ENCODE assay signal across 27 cellular contexts in the genomic region with DNA sequence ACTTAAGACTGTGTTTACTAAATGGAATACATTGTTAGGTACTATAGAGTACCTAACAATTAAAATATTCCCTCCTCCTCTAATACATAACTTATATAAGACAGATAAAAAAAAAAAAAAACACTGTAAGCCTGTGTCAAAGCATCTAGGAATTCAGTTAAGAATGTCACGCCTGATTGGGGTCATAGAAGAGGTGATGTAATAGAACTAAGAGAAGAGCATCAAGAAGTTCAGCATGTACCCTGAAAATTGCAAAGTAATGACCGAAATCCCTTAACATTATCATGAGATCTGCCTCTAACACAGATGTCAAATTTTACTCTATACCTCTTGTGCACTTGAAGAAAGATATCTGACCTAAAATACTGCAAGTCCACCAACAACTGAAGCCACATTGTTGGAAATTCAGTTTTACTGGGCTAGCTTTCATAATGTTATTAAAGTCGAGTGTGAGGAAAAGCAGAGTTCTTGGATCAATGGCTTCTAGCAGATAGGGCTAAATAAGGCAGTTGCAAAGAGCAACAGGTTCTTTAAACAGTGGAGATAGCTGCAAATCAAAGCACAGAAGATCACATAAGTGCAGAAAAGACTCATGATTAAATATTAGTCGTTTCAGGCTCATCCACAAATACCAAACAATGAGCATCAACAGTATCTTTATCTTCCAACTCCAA.
DNase-seq lines count a peak whose midpoint lies in the region; ATAC-seq and TF ChIP-seq lines count a peak whose summit lies in the region.
"Had no signal": no experiment of that assay in that cellular context is flagged by ENCODE, and none has a peak within 500 bp of the region (broad histone marks: within the 10 kb centered on the region; RNA-seq: fewer than 3 reads in every experiment).

No MANE protein-coding gene starts in this region.

- H3K27ac ChIP-seq in BLaER1 treated with 17β-estradiol and CSF1 and Interleukin-3, amounts not matched to agents 10 nM and 100 nM = 0 out of 22 replicates have a peak overlapping the region, but pooled peaks of 1 of the 11 experiments have one; percentile 8
- no peak overlapping the region for H3K27ac ChIP-seq in HEK293 (ENCODE audit: extremely low read depth, low read depth, low read length)
- no peak overlapping the region for H3K27ac ChIP-seq in naive thymus-derived CD4-positive, alpha-beta T cell (ENCODE audit: low read depth, low read length)
- H3K27ac ChIP-seq: gastroesophageal sphincter, left ventricle myocardium inferior, spleen, upper lobe of right lung had no signal

- no peak for TF ChIP-seq CTCF in HEK293 (tag by site-specific recombination; IDR thresholded peaks at IDR 0.05)
- no peak for TF ChIP-seq CTCF in choroid plexus epithelial cell (conservative IDR thresholded peaks at IDR 0.05; ENCODE audit: low read depth, low read length)

- peak; percentile 56 for DNase-seq in choroid plexus epithelial cell (ENCODE audit: low read depth)
- no peak for DNase-seq in naive thymus-derived CD4-positive, alpha-beta T cell
- no peak for DNase-seq in NCI-H1048 (lab: John Stamatoyannopoulos, UW)
- DNase-seq in RPMI8226 = no peak
- DNase-seq: activated CD4-positive, CD25-positive, alpha-beta regulatory T cell treated with anti-CD3 and anti-CD28 coated beads, Interleukin-2, amount 50 U/mL, for 72 hours; activated CD8-positive, alpha-beta T cell treated with anti-CD3 and anti-CD28 coated beads for 36 hours; caudate nucleus; H9; left ventricle myocardium inferior; midbrain; natural killer cell; NCI-H1105; NCI-H187 treated with DMSO at 0.1 percent for 48 hours; NCI-H524 treated with DMSO at 0.1 percent for 48 hours; spleen; stimulated activated CD4-positive, alpha-beta T cell treated with anti-CD3 and anti-CD28 coated beads, Interleukin-2, amount 100 ng/mL, for 48 hours; substantia nigra; T-cell; upper lobe of right lung had no signal

- H3K4me3 ChIP-seq in BLaER1 treated with 17β-estradiol and CSF1 and Interleukin-3, amounts not matched to agents 10 nM and 100 nM = no peak overlapping the region
- H3K4me3 ChIP-seq in HEK293 (ENCODE audit: low read depth, low read length) (no peak overlapping the region), choroid plexus epithelial cell (ENCODE audit: low read depth, low read length) (no peak overlapping the region)
- H3K4me3 ChIP-seq in naive thymus-derived CD4-positive, alpha-beta T cell (ENCODE audit: low read length) = no peak overlapping the region
- H3K4me3 ChIP-seq: gastroesophageal sphincter, left ventricle myocardium inferior, spleen, upper lobe of right lung had no signal

- H3K4me2 ChIP-seq in BLaER1 treated with 17β-estradiol and CSF1 and Interleukin-3, amounts not matched to agents 10 nM and 100 nM = peak overlapping the region in 7 of 11 experiments; percentile 11 to 34 (median 22); a peak in 8 of 22 replicates

- peaks cover 7 to 71% (median 38%) of the 10 kb centered on the region in 11 experiments; a peak in 17 of 22 replicates for H3K36me3 ChIP-seq in BLaER1 treated with 17β-estradiol and CSF1 and Interleukin-3, amounts not matched to agents 10 nM and 100 nM
- no peaks in the 10 kb centered on the region for H3K36me3 ChIP-seq in HEK293 (ENCODE audit: control insufficient read depth in 2 of 2, insufficient read depth in 1 of 2, low read length in 2 of 2)
- no peaks in the 10 kb centered on the region for H3K36me3 ChIP-seq in naive thymus-derived CD4-positive, alpha-beta T cell (ENCODE audit: control insufficient read depth in 2 of 3, insufficient read depth in 3 of 3, low read length in 3 of 3)
- H3K36me3 ChIP-seq: gastroesophageal sphincter, left ventricle myocardium inferior, spleen, upper lobe of right lung had no signal

- no peaks in the 10 kb centered on the region for H3K27me3 Mint-ChIP-seq in naive thymus-derived CD4-positive, alpha-beta T cell
- H3K27me3 Mint-ChIP-seq: activated CD8-positive, alpha-beta T cell treated with anti-CD3 and anti-CD28 coated beads for 36 hours; activated T-helper 17 cell treated with anti-CD3 and anti-CD28 coated beads, Interleukin-2, amount 50 U/mL, for 72 hours; T-cell had no signal

- POLR2A ChIA-PET in HEK293 (lab: Yijun Ruan, JAX) = no interaction called here
- POLR2A ChIA-PET in naive thymus-derived CD4-positive, alpha-beta T cell (lab: Charles Lee) = interaction anchor here (0.6 kb wide), 1 partner anchor 29 kb away, joined by 3 read pairs; no protein-coding TSS in a partner anchor

- peaks cover 6 to 67% (median 26%) of the 10 kb centered on the region in 10 experiments; a peak in 16 of 20 replicates for H3K4me1 ChIP-seq in BLaER1 treated with 17β-estradiol and CSF1 and Interleukin-3, amounts not matched to agents 10 nM and 100 nM
- peaks cover 3% of the 10 kb centered on the region; the same call in 1 of the 2 replicates for H3K4me1 ChIP-seq in HEK293 (ENCODE audit: control insufficient read depth, insufficient read depth, low read length)
- peaks cover 5 to 38% of the 10 kb centered on the region in 2 donors for H3K4me1 ChIP-seq in naive thymus-derived CD4-positive, alpha-beta T cell (ENCODE audit: control insufficient read depth in 2 of 2, insufficient read depth in 2 of 2, low read length in 2 of 2)

- peaks cover 0 to 10% (median 0%) of the 10 kb centered on the region in 11 donors for H3K9me3 Mint-ChIP-seq in naive thymus-derived CD4-positive, alpha-beta T cell
- H3K9me3 Mint-ChIP-seq: activated T-helper 17 cell treated with anti-CD3 and anti-CD28 coated beads, Interleukin-2, amount 50 U/mL, for 72 hours; H9; natural killer cell; T-cell had no signal

- H3K27ac Mint-ChIP-seq in naive thymus-derived CD4-positive, alpha-beta T cell = peak overlapping the region in 7 of 9 donors; percentile 8 to 53 (median 33)
- H3K27ac Mint-ChIP-seq: activated CD8-positive, alpha-beta T cell treated with anti-CD3 and anti-CD28 coated beads for 36 hours; activated T-helper 17 cell treated with anti-CD3 and anti-CD28 coated beads, Interleukin-2, amount 50 U/mL, for 72 hours; H9; T-cell had no signal

- peaks cover 0 to 37% (median 14%) of the 10 kb centered on the region in 11 experiments; a peak in 12 of 22 replicates for H3K9me3 ChIP-seq in BLaER1 treated with 17β-estradiol and CSF1 and Interleukin-3, amounts not matched to agents 10 nM and 100 nM (replicated peaks in 1 of 11)
- H3K9me3 ChIP-seq in HEK293 (ENCODE audit: control insufficient read depth, insufficient read depth, low read depth, low read length) = no peaks in the 10 kb centered on the region
- no peaks in the 10 kb centered on the region for H3K9me3 ChIP-seq in naive thymus-derived CD4-positive, alpha-beta T cell (ENCODE audit: control insufficient read depth in 2 of 3, low read length in 3 of 3)
- H3K9me3 ChIP-seq: gastroesophageal sphincter, left ventricle myocardium inferior, upper lobe of right lung had no signal

- no peak overlapping the region for H3K9ac ChIP-seq in BLaER1 treated with 17β-estradiol and CSF1 and Interleukin-3, amounts not matched to agents 10 nM and 100 nM

- peaks cover 0 to 50% (median 6%) of the 10 kb centered on the region in 5 donors for H3K36me3 Mint-ChIP-seq in naive thymus-derived CD4-positive, alpha-beta T cell
- H3K36me3 Mint-ChIP-seq: natural killer cell had no signal

- no peaks in the 10 kb centered on the region for H3K27me3 ChIP-seq in BLaER1 treated with 17β-estradiol and CSF1 and Interleukin-3, amounts not matched to agents 10 nM and 100 nM
- H3K27me3 ChIP-seq in naive thymus-derived CD4-positive, alpha-beta T cell (ENCODE audit: control insufficient read depth in 2 of 2, insufficient read depth in 2 of 2, low read length in 2 of 2) = no peaks in the 10 kb centered on the region
- H3K27me3 ChIP-seq: gastroesophageal sphincter, spleen, upper lobe of right lung had no signal

- CTCF ChIA-PET in HEK293 (lab: Yijun Ruan, JAX) = no interaction called here
- CTCF ChIA-PET in naive thymus-derived CD4-positive, alpha-beta T cell (lab: Charles Lee) = no interaction called here

- intact Hi-C loops in naive thymus-derived CD4-positive, alpha-beta T cell (cut with micrococcal nuclease) = loop anchor here in 1 of 2 donors (5.0 kb wide), 1 partner anchor 655 kb away; no protein-coding TSS in a partner anchor

- no peak for ATAC-seq in naive thymus-derived CD4-positive, alpha-beta T cell
- no peak for ATAC-seq in GM21825 (IDR thresholded peaks at IDR 0.05; ENCODE audit: unreplicated experiment)
- no peak for ATAC-seq in GM19395 (IDR thresholded peaks at IDR 0.05; ENCODE audit: unreplicated experiment)
- ATAC-seq: activated CD8-positive, alpha-beta T cell treated with anti-CD3 and anti-CD28 coated beads for 36 hours; activated naive CD4-positive, alpha-beta T cell treated with anti-CD3 and anti-CD28 coated beads, Interleukin-2, amount 50 U/mL, for 72 hours; activated T-helper 17 cell treated with anti-CD3 and anti-CD28 coated beads, Interleukin-2, amount 50 U/mL, for 72 hours; gastroesophageal sphincter; natural killer cell; Panc1; T-cell; upper lobe of right lung had no signal

- H4K20me1 ChIP-seq in BLaER1 treated with 17β-estradiol and CSF1 and Interleukin-3, amounts not matched to agents 10 nM and 100 nM = peaks cover 67 to 100% (median 100%) of the 10 kb centered on the region in 11 experiments

- H3K4me3 Mint-ChIP-seq in naive thymus-derived CD4-positive, alpha-beta T cell = peak overlapping the region in 3 of 10 donors; percentile 5 to 39 (median 10)
- H3K4me3 Mint-ChIP-seq: activated CD8-positive, alpha-beta T cell treated with anti-CD3 and anti-CD28 coated beads for 36 hours; H9; natural killer cell; T-cell had no signal

- peaks cover 49 to 95% (median 93%) of the 10 kb centered on the region in 7 donors for H3K4me1 Mint-ChIP-seq in naive thymus-derived CD4-positive, alpha-beta T cell

TF ChIP-seq in HEK293, 187 proteins besides CTCF, POLR2A, EP300 and RAD21:
- TF ChIP-seq SCRT2 (tag by site-specific recombination; IDR thresholded peaks at IDR 0.05) (peak; percentile 53; the same call in 1 of the 2 replicates), ZNF335 (tag by site-specific recombination; conservative IDR thresholded peaks at IDR 0.05) (no peak)
